13 cellular contexts compared by ENCODE assay signal in the genomic region with DNA sequence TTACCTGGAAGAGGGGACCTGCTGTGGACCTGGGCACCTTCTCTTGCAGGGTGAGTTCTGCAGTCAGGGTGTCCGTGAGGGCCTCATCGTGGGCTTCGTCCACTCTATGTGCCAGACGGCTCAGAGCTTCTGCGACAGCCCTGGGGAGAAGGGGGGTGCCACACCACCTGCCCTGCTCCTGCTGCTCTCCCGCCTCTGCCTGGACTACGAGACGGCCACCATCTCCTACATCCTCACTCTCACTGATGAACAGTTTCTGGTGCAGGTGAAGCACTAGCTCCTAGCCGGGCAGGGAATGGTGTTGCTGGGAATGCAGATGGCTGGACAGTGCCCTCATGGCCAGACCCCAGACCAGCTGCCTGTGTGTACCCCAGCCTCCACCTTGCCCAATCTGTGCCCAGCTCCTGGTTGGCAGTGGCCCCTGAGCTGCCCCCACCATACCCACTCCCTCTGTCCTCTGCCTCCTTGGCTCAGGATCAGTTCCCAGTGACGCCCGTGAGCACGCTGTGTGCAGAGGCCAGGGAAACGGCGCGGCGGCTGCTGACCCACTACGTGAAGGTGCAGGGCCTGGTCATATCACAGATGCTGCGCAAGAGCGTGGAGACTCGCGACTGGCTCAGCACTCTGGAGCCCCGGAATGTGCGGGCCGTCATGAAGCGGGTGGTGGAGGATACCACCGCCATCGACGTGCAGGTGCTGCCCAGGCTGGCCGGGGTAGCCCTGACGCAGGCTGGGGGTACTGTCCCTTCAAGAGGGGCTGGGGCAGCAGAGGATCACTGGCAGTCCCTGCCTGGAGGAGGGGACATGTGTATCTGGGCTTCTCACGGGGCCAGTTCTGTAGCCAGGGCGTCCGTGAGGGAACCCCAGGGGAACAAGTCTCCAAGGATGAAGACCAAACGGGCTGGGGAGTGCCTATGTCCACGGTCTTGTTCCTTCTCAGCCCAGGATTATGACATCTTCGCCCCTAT. TPM values are rescaled to one million over a fixed set of nuclear protein-coding genes. Genes with fewer than 3 reads are reported as not detected.
A peak's percentile ranks its signal among the peaks of the same experiment; 100 is the strongest.
DNase-seq lines count a peak whose midpoint lies in the region; ATAC-seq and TF ChIP-seq lines count a peak whose summit lies in the region.
"Had no signal": no experiment of that assay in that cellular context is flagged by ENCODE, and none has a peak within 500 bp of the region (broad histone marks: within the 10 kb centered on the region; RNA-seq: fewer than 3 reads in every experiment).

No MANE protein-coding gene starts in this region.

- H3K9me3 Mint-ChIP-seq in T-helper 1 cell treated with Interleukin-12 subunit alpha and Interleukin-12 subunit beta and Interleukin-4 antibody, amounts not matched to agents 30 μg/mL and 1 μg/mL, for 36 hours, result no peaks in the 10 kb centered on the region
- H3K9me3 Mint-ChIP-seq in central memory CD8-positive, alpha-beta T cell, result no peaks in the 10 kb centered on the region
- H3K9me3 Mint-ChIP-seq in natural killer cell treated with Interleukin-12 subunit alpha and Interleukin-12 subunit beta and Interleukin-15 and Interleukin-18, amount 100 ng/mL, for 72 hours, result no peaks in the 10 kb centered on the region

- H3K79me2 ChIP-seq in hepatocyte, result peaks cover 26% of the 10 kb centered on the region

- peaks cover 13% of the 10 kb centered on the region for H3K36me3 Mint-ChIP-seq in T-helper 1 cell treated with Interleukin-12 subunit alpha and Interleukin-12 subunit beta and Interleukin-4 antibody, amounts not matched to agents 30 μg/mL and 1 μg/mL, for 36 hours (ENCODE audit: low read depth)
- peaks cover 34% of the 10 kb centered on the region for H3K36me3 Mint-ChIP-seq in central memory CD8-positive, alpha-beta T cell (ENCODE audit: insufficient read depth)
- H3K36me3 Mint-ChIP-seq in natural killer cell treated with Interleukin-12 subunit alpha and Interleukin-12 subunit beta and Interleukin-15 and Interleukin-18, amount 100 ng/mL, for 72 hours, result no peaks in the 10 kb centered on the region

- TF ChIP-seq CTCF in GM13976 (IDR thresholded peaks at IDR 0.05; ENCODE audit: borderline replicate concordance, control extremely low read depth, extremely low read depth, insufficient read depth, missing control alignments), result no peak
- no peak for TF ChIP-seq CTCF in hepatocyte (IDR thresholded peaks at IDR 0.05; ENCODE audit: poor library complexity)

- peaks cover 17% of the 10 kb centered on the region for H3K4me1 ChIP-seq in hepatocyte (ENCODE audit: insufficient read depth)

- no peaks in the 10 kb centered on the region for H3K9me2 ChIP-seq in hepatocyte (replicated peaks; ENCODE audit: insufficient read depth)

- H3K4me1 Mint-ChIP-seq in T-helper 1 cell treated with Interleukin-12 subunit alpha and Interleukin-12 subunit beta and Interleukin-4 antibody, amounts not matched to agents 30 μg/mL and 1 μg/mL, for 36 hours (ENCODE audit: low read depth), result peaks cover 24% of the 10 kb centered on the region
- H3K4me1 Mint-ChIP-seq in central memory CD8-positive, alpha-beta T cell, result peaks cover 33% of the 10 kb centered on the region
- H3K4me1 Mint-ChIP-seq in natural killer cell treated with Interleukin-12 subunit alpha and Interleukin-12 subunit beta and Interleukin-15 and Interleukin-18, amount 100 ng/mL, for 72 hours (ENCODE audit: low read depth in 2 of 2), result peaks cover 27 to 41% of the 10 kb centered on the region in 2 donors

- in situ Hi-C loops in GM13976 (cut with MboI; ENCODE audit: low sequenced_read_pairs, unreplicated experiment), result no loop called here

- H3K36me3 ChIP-seq in hepatocyte (replicated peaks; ENCODE audit: insufficient read depth, low read depth), result no peaks in the 10 kb centered on the region

- H3K27ac Mint-ChIP-seq in T-helper 1 cell treated with Interleukin-12 subunit alpha and Interleukin-12 subunit beta and Interleukin-4 antibody, amounts not matched to agents 30 μg/mL and 1 μg/mL, for 36 hours, result peak overlapping the region; percentile 21
- peak overlapping the region; percentile 69 for H3K27ac Mint-ChIP-seq in central memory CD8-positive, alpha-beta T cell (ENCODE audit: low read depth)
- H3K27ac Mint-ChIP-seq in natural killer cell treated with Interleukin-12 subunit alpha and Interleukin-12 subunit beta and Interleukin-15 and Interleukin-18, amount 100 ng/mL, for 72 hours, result no peak overlapping the region

- H3K9me3 ChIP-seq in hepatocyte (ENCODE audit: low read depth), result no peaks in the 10 kb centered on the region
- H3K9me3 ChIP-seq: adrenal gland, heart left ventricle, psoas muscle, thyroid gland had no signal

- H2AFZ ChIP-seq in hepatocyte, result no peak overlapping the region

- no peak overlapping the region for H3K4me2 ChIP-seq in hepatocyte

- no peaks in the 10 kb centered on the region for H3K27me3 Mint-ChIP-seq in T-helper 1 cell treated with Interleukin-12 subunit alpha and Interleukin-12 subunit beta and Interleukin-4 antibody, amounts not matched to agents 30 μg/mL and 1 μg/mL, for 36 hours (ENCODE audit: low read depth)
- no peaks in the 10 kb centered on the region for H3K27me3 Mint-ChIP-seq in central memory CD8-positive, alpha-beta T cell
- no peaks in the 10 kb centered on the region for H3K27me3 Mint-ChIP-seq in natural killer cell treated with Interleukin-12 subunit alpha and Interleukin-12 subunit beta and Interleukin-15 and Interleukin-18, amount 100 ng/mL, for 72 hours

- no peak overlapping the region for H3K4me3 ChIP-seq in hepatocyte
- H3K4me3 ChIP-seq: adrenal gland, psoas muscle, thyroid gland had no signal

- no peak overlapping the region for H3K27ac ChIP-seq in hepatocyte
- H3K27ac ChIP-seq: SK-N-MC, thyroid gland had no signal

- H3K4me3 Mint-ChIP-seq in T-helper 1 cell treated with Interleukin-12 subunit alpha and Interleukin-12 subunit beta and Interleukin-4 antibody, amounts not matched to agents 30 μg/mL and 1 μg/mL, for 36 hours, result no peak overlapping the region
- no peak overlapping the region for H3K4me3 Mint-ChIP-seq in central memory CD8-positive, alpha-beta T cell
- no peak overlapping the region for H3K4me3 Mint-ChIP-seq in natural killer cell treated with Interleukin-12 subunit alpha and Interleukin-12 subunit beta and Interleukin-15 and Interleukin-18, amount 100 ng/mL, for 72 hours

- 93% methylated on average over 36 of the region's 36 CpGs for WGBS in hepatocyte (ENCODE audit: low lambda C conversion rate, missing lambda C conversion rate)

- no peaks in the 10 kb centered on the region for H3K27me3 ChIP-seq in hepatocyte
- H3K27me3 ChIP-seq: adrenal gland, thyroid gland had no signal

- no peaks in the 10 kb centered on the region for H4K20me1 ChIP-seq in hepatocyte (ENCODE audit: insufficient read depth, poor library complexity, severe bottlenecking)

- DNase-seq in T-helper 1 cell (no peak), GM13976 (ENCODE audit: low spot score) (peak; percentile 35), HuH-7 (ENCODE audit: low spot score) (no peak), kidney glomerular epithelial cell (lab: John Stamatoyannopoulos, UW) (no peak), hepatocyte (ENCODE audit: low spot score) (no peak)
- DNase-seq in central memory CD8-positive, alpha-beta T cell (ENCODE audit: low spot score in 2 of 2), result no peak
- DNase-seq in natural killer cell treated with Interleukin-12 subunit alpha and Interleukin-12 subunit beta and Interleukin-15 and Interleukin-18, amount 100 ng/mL, for 72 hours (ENCODE audit: low spot score), result peak; percentile 60

- no peak for ATAC-seq in central memory CD8-positive, alpha-beta T cell (replicated peaks; ENCODE audit: extremely low read depth, poor library complexity, severe bottlenecking)
- no peak for ATAC-seq in natural killer cell treated with Interleukin-12 subunit alpha and Interleukin-12 subunit beta and Interleukin-15 and Interleukin-18, amount 100 ng/mL, for 72 hours

RNA-seq across cellular contexts. Expression of a gene that starts 2.2 kb away (rescaled TPM):
- total RNA-seq in natural killer cell treated with Interleukin-12 subunit alpha and Interleukin-12 subunit beta and Interleukin-15 and Interleukin-18, amount 100 ng/mL, for 72 hours, result 10 to 100 TPM; 18.6 to 30.7 TPM
- 124 and 133 TPM in 2 replicates for total RNA-seq in hepatocyte
- polyA plus RNA-seq in hepatocyte, result 194 and 209 TPM in 2 replicates

RNA-seq across cellular contexts. Expression of a gene that starts 8.0 kb away (rescaled TPM):
- total RNA-seq in natural killer cell treated with Interleukin-12 subunit alpha and Interleukin-12 subunit beta and Interleukin-15 and Interleukin-18, amount 100 ng/mL, for 72 hours, result 10 to 100 TPM in 1 of 2 donors, 1 to 10 TPM in 1; 9.8 to 23.7 TPM
- 8.3 and 13.5 TPM in 2 replicates for total RNA-seq in hepatocyte
- 22.1 and 23.7 TPM in 2 replicates for polyA plus RNA-seq in hepatocyte

RNA-seq across cellular contexts. Expression of a gene that starts 12.4 kb away (rescaled TPM):
- 100 to 1,000 TPM; 681 to 986 TPM for total RNA-seq in natural killer cell treated with Interleukin-12 subunit alpha and Interleukin-12 subunit beta and Interleukin-15 and Interleukin-18, amount 100 ng/mL, for 72 hours
- total RNA-seq in hepatocyte, result 211 and 264 TPM in 2 replicates
- polyA plus RNA-seq in hepatocyte, result 434 and 462 TPM in 2 replicates

RNA-seq across cellular contexts. Expression of a gene that starts 12.6 kb away (rescaled TPM):
- 10 to 100 TPM; 77.8 to 80.4 TPM for total RNA-seq in natural killer cell treated with Interleukin-12 subunit alpha and Interleukin-12 subunit beta and Interleukin-15 and Interleukin-18, amount 100 ng/mL, for 72 hours
- total RNA-seq in hepatocyte, result 57.6 and 71.0 TPM in 2 replicates
- 46.2 and 46.8 TPM in 2 replicates for polyA plus RNA-seq in hepatocyte

RNA-seq across cellular contexts. Expression of a gene that starts 13.5 kb away (rescaled TPM):
- total RNA-seq in natural killer cell treated with Interleukin-12 subunit alpha and Interleukin-12 subunit beta and Interleukin-15 and Interleukin-18, amount 100 ng/mL, for 72 hours, result 100 to 1,000 TPM; 132 to 149 TPM
- total RNA-seq in hepatocyte, result 201 and 242 TPM in 2 replicates
- 63.5 and 80.0 TPM in 2 replicates for polyA plus RNA-seq in hepatocyte

Comparison
In these comparisons a context has a peak if more than half of its experiments do, and no peak if none do; other contexts are left out.
1. H3K27ac Mint-ChIP-seq: peak in T-helper 1 cell treated with Interleukin-12 subunit alpha and Interleukin-12 subunit beta and Interleukin-4 antibody, amounts not matched to agents 30 μg/mL and 1 μg/mL, for 36 hours (single experiment) and central memory CD8-positive, alpha-beta T cell (single experiment); none in natural killer cell treated with Interleukin-12 subunit alpha and Interleukin-12 subunit beta and Interleukin-15 and Interleukin-18, amount 100 ng/mL, for 72 hours (0 of 2).
2. DNase-seq: peak in GM13976 (single experiment) and natural killer cell treated with Interleukin-12 subunit alpha and Interleukin-12 subunit beta and Interleukin-15 and Interleukin-18, amount 100 ng/mL, for 72 hours (single experiment); none in T-helper 1 cell (0 of 5), central memory CD8-positive, alpha-beta T cell (0 of 2), HuH-7 (single experiment), kidney glomerular epithelial cell (single experiment) and hepatocyte (single experiment).